In the genomic region with DNA sequence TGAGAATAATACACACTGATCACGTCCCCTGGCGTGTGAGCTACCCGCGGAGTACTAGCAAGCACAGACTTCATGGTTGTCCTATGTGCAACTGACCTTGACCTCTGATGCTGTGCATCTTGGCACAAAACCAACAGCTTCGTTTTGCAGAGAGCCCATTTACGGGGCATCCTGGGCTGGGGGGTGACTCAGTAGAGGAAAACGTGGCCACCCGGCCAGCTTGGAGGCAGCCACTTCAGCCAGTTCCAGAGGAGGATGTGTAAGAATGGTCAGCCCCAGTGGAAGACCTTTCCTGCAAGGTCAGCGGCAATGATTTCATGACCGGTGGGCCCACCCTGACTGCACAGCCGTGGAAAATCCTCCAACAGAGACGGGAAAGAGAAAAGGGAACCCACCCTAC, we compare ENCODE assay signal across 16 cellular contexts.
A peak's percentile ranks its signal among the peaks of the same experiment; 100 is the strongest.
DNase-seq lines count a peak whose midpoint lies in the region; ATAC-seq and TF ChIP-seq lines count a peak whose summit lies in the region.
"Had no signal": no experiment of that assay in that cellular context is flagged by ENCODE, and none has a peak within 500 bp of the region (broad histone marks: within the 10 kb centered on the region; RNA-seq: fewer than 3 reads in every experiment).

No MANE protein-coding gene starts in this region.

- H2AFZ ChIP-seq in osteoblast (ENCODE audit: low read length) (peak overlapping the region; percentile 79), Karpas-422 (ENCODE audit: low read length) (no peak overlapping the region)

- H3K27me3 ChIP-seq in MG63, result no peaks in the 10 kb centered on the region; the same call in 1 of the 2 replicates
- no peaks in the 10 kb centered on the region for H3K27me3 ChIP-seq in osteoblast (ENCODE audit: insufficient read depth, low read length)
- H3K27me3 ChIP-seq in Karpas-422 (ENCODE audit: low read length), result no peaks in the 10 kb centered on the region

- no peaks in the 10 kb centered on the region for H3K9me3 ChIP-seq in MG63
- no peaks in the 10 kb centered on the region for H3K9me3 ChIP-seq in osteoblast (ENCODE audit: low read depth, low read length)
- H3K9me3 ChIP-seq in Karpas-422 (ENCODE audit: low read length), result no peaks in the 10 kb centered on the region
- H3K9me3 ChIP-seq: tibial artery had no signal

- no peak overlapping the region for H3K9ac ChIP-seq in Karpas-422 (ENCODE audit: low read length)

- no peak for ATAC-seq in HG03097 (IDR thresholded peaks at IDR 0.05; ENCODE audit: low FRiP score, unreplicated experiment)
- ATAC-seq: activated CD4-positive, alpha-beta T cell treated with anti-CD3 and anti-CD28 coated beads for 36 hours; Panc1 had no signal

- H3K79me2 ChIP-seq in osteoblast (ENCODE audit: insufficient read depth, low read length), result no peaks in the 10 kb centered on the region
- no peaks in the 10 kb centered on the region for H3K79me2 ChIP-seq in Karpas-422 (ENCODE audit: low read length)

- DNase-seq in Daoy (ENCODE audit: low read depth) (peak; percentile 67), MG63 (peak; percentile 47), dermis blood vessel endothelial cell (peak; percentile 23), osteoblast (ENCODE audit: insufficient read length, low spot score, missing footprints) (no peak), SHP77 (lab: John Stamatoyannopoulos, UW) (no peak), GF-D8 (lab: John Stamatoyannopoulos, UW) (no peak), Karpas-422 (no peak)
- DNase-seq: activated CD4-positive, alpha-beta T cell treated with anti-CD3 and anti-CD28 coated beads for 36 hours; activated naive CD8-positive, alpha-beta T cell treated with anti-CD3 and anti-CD28 coated beads, Interleukin-2, amount 10 ng/mL, durations not matched to agents 7 days and 5 days; activated T-cell treated with anti-CD3 and anti-CD28 coated beads for 4 hours; DND-41; NCI-H524 treated with DMSO at 0.1 percent for 48 hours; occipital lobe; tibial artery had no signal

- H4K20me1 ChIP-seq in osteoblast (ENCODE audit: insufficient read depth, low read length), result no peaks in the 10 kb centered on the region
- no peaks in the 10 kb centered on the region for H4K20me1 ChIP-seq in Karpas-422 (ENCODE audit: insufficient read depth, low read depth, low read length)

- no peaks in the 10 kb centered on the region for H3K9me2 ChIP-seq in Karpas-422 (replicated peaks; ENCODE audit: insufficient read depth, low read length)

- H3K4me3 ChIP-seq in MG63, result no peak overlapping the region
- peak overlapping the region; percentile 1 for H3K4me3 ChIP-seq in osteoblast (ENCODE audit: insufficient read depth, low read length)
- no peak overlapping the region for H3K4me3 ChIP-seq in Karpas-422 (ENCODE audit: low read length)
- H3K4me3 ChIP-seq: tibial artery had no signal

- no peak for TF ChIP-seq CTCF in osteoblast (IDR thresholded peaks at IDR 0.05; ENCODE audit: extremely low read depth, low read depth, low read length)

- H3K27ac ChIP-seq in osteoblast (ENCODE audit: low read depth, low read length) (peak overlapping the region; percentile 12), Karpas-422 (ENCODE audit: low read length) (no peak overlapping the region)
- H3K27ac ChIP-seq: tibial artery had no signal

- H3K4me2 ChIP-seq in osteoblast (ENCODE audit: insufficient read depth, low read length) (peak overlapping the region; percentile 55), Karpas-422 (ENCODE audit: low read depth, low read length, poor library complexity, severe bottlenecking) (no peak overlapping the region)

- H3K4me1 ChIP-seq in osteoblast (ENCODE audit: insufficient read depth, low read length) (peaks cover 28% of the 10 kb centered on the region), Karpas-422 (ENCODE audit: low read length) (no peaks in the 10 kb centered on the region)
- H3K4me1 ChIP-seq: tibial artery had no signal

- H3K36me3 ChIP-seq in MG63 (no peaks in the 10 kb centered on the region), osteoblast (ENCODE audit: insufficient read depth, low read length) (no peaks in the 10 kb centered on the region), Karpas-422 (ENCODE audit: insufficient read depth, low read length) (no peaks in the 10 kb centered on the region)
- H3K36me3 ChIP-seq: tibial artery had no signal

Comparison
In these comparisons a context has a peak if more than half of its experiments do, and no peak if none do; other contexts are left out.
1. DNase-seq: peak in Daoy (single experiment), MG63 (single experiment) and dermis blood vessel endothelial cell (single experiment); none in osteoblast (single experiment), SHP77 (0 of 2), GF-D8 (single experiment) and Karpas-422 (single experiment).